14 cellular contexts compared by ENCODE assay signal in the genomic region with DNA sequence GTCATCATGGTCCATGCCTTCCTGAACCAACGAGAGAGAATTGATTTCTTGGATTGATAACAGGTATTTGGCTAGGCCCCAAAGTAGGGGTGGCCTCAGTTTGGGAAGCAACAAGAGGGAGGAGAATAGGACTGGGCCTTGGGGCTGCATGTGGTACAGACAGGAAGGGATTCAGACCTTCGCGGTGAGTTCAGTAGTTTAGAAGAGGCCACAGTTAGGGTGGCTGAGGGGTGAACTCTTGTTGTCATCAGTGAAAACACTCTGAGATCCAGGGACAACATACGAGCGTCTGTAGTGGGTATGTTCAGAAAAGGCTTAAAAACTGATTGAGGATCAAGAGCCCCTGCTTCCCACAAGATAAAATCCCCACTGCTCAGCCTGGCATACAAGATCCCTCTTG.
DNase-seq lines count a peak whose midpoint lies in the region; FAIRE-seq and TF ChIP-seq lines count a peak whose summit lies in the region.
"Had no signal": no experiment of that assay in that cellular context is flagged by ENCODE, and none has a peak within 500 bp of the region (broad histone marks: within the 10 kb centered on the region; RNA-seq: fewer than 3 reads in every experiment).

No MANE protein-coding gene starts in this region.

- FAIRE-seq in astrocyte (lab: Jason Lieb, UNC), result no peak

- H3K36me3 ChIP-seq in BLaER1 (no peaks in the 10 kb centered on the region), KOPT-K1 (ENCODE audit: insufficient read depth, low read length) (no peaks in the 10 kb centered on the region), astrocyte (ENCODE audit: insufficient read depth, low read length) (no peaks in the 10 kb centered on the region)
- H3K36me3 ChIP-seq: HAP-1 had no signal

- H3K4me1 ChIP-seq in BLaER1 (peaks cover 52% of the 10 kb centered on the region), astrocyte (ENCODE audit: insufficient read depth, low read length) (peaks cover 18% of the 10 kb centered on the region)
- H3K4me1 ChIP-seq: HAP-1 had no signal

- peaks cover 17% of the 10 kb centered on the region for H3K4me1 Mint-ChIP-seq in astrocyte (ENCODE audit: low read depth, unreplicated experiment)
- H3K4me1 Mint-ChIP-seq in nephron progenitor cell, result peaks cover 42% of the 10 kb centered on the region

- H3K9me3 Mint-ChIP-seq in astrocyte (ENCODE audit: unreplicated experiment) (peaks cover 8% of the 10 kb centered on the region), nephron progenitor cell (no peaks in the 10 kb centered on the region)

- H3K27me3 ChIP-seq in BLaER1 (no peaks in the 10 kb centered on the region), astrocyte (ENCODE audit: insufficient read depth, low read length) (no peaks in the 10 kb centered on the region)
- H3K27me3 ChIP-seq: testis had no signal

- no peaks in the 10 kb centered on the region for H3K79me2 ChIP-seq in astrocyte (ENCODE audit: insufficient read depth, low read length)

- peak; percentile 11 for DNase-seq in astrocyte (ENCODE audit: low read depth)
- no peak for DNase-seq in nephron progenitor cell
- no peak for DNase-seq in GM20000 (ENCODE audit: low spot score)
- DNase-seq in LoVo (ENCODE audit: low spot score), result no peak
- DNase-seq in COLO668 (lab: John Stamatoyannopoulos, UW; ENCODE audit: unreplicated experiment), result no peak
- DNase-seq in NCI-H1436 (lab: John Stamatoyannopoulos, UW), result no peak
- DNase-seq: activated gamma-delta T cell treated with Interleukin-2 at 50 U/mL for 16 hours, left cardiac atrium, NCI-H1417, T-helper 1 cell, testis had no signal

- H3K27ac ChIP-seq in BLaER1 (no peak overlapping the region), KOPT-K1 (ENCODE audit: low read depth, low read length, poor library complexity, severe bottlenecking) (peak overlapping the region; percentile 10), astrocyte (ENCODE audit: low read depth, low read length) (peak overlapping the region; percentile 10)
- H3K27ac ChIP-seq: testis had no signal

- H4K20me1 ChIP-seq in BLaER1, result peaks cover 6% of the 10 kb centered on the region; the same call in 1 of the 2 replicates
- H4K20me1 ChIP-seq in astrocyte (ENCODE audit: insufficient read depth, low read length), result no peaks in the 10 kb centered on the region

- TF ChIP-seq CTCF in astrocyte (IDR thresholded peaks at IDR 0.05; ENCODE audit: insufficient read depth, low read depth, low read length) (no peak), nephron progenitor cell (IDR thresholded peaks at IDR 0.05) (no peak), GM20000 (IDR thresholded peaks at IDR 0.05; ENCODE audit: extremely low read depth, missing control alignments) (no peak)

- H2AFZ ChIP-seq in astrocyte (ENCODE audit: low read depth, low read length), result no peak overlapping the region

- peaks cover 4% of the 10 kb centered on the region for H3K36me3 Mint-ChIP-seq in astrocyte (ENCODE audit: low read depth, unreplicated experiment)
- no peaks in the 10 kb centered on the region for H3K36me3 Mint-ChIP-seq in nephron progenitor cell (ENCODE audit: low read depth)

- H3K4me3 ChIP-seq in BLaER1 (no peak overlapping the region), astrocyte (ENCODE audit: insufficient read depth, low read depth, low read length) (no peak overlapping the region)
- H3K4me3 ChIP-seq: HAP-1, testis had no signal

- H3K27ac Mint-ChIP-seq in astrocyte (ENCODE audit: unreplicated experiment), result peak overlapping the region; percentile 83
- peak overlapping the region; percentile 76 for H3K27ac Mint-ChIP-seq in nephron progenitor cell

- H3K9me3 ChIP-seq in BLaER1, result no peaks in the 10 kb centered on the region
- no peaks in the 10 kb centered on the region for H3K9me3 ChIP-seq in KOPT-K1 (ENCODE audit: insufficient read depth, low read length, poor library complexity, severe bottlenecking)
- no peaks in the 10 kb centered on the region for H3K9me3 ChIP-seq in astrocyte (ENCODE audit: insufficient read depth, low read depth, low read length)
- H3K9me3 ChIP-seq: HAP-1, testis had no signal

- peaks cover 41% of the 10 kb centered on the region for H3K27me3 Mint-ChIP-seq in astrocyte (ENCODE audit: low read depth, unreplicated experiment)
- peaks cover 3% of the 10 kb centered on the region for H3K27me3 Mint-ChIP-seq in nephron progenitor cell (ENCODE audit: low read depth, poor library complexity)

- no peak overlapping the region for H3K4me3 Mint-ChIP-seq in astrocyte (ENCODE audit: unreplicated experiment)
- H3K4me3 Mint-ChIP-seq in nephron progenitor cell, result no peak overlapping the region

- H3K9ac ChIP-seq in BLaER1 (no peak overlapping the region), astrocyte (ENCODE audit: low read length) (no peak overlapping the region)

- peak overlapping the region; percentile 77 for H3K4me2 ChIP-seq in BLaER1
- peak overlapping the region; percentile 48 for H3K4me2 ChIP-seq in astrocyte (ENCODE audit: low read length)
